1 cellular context compared by ENCODE assay signal in the genomic region with DNA sequence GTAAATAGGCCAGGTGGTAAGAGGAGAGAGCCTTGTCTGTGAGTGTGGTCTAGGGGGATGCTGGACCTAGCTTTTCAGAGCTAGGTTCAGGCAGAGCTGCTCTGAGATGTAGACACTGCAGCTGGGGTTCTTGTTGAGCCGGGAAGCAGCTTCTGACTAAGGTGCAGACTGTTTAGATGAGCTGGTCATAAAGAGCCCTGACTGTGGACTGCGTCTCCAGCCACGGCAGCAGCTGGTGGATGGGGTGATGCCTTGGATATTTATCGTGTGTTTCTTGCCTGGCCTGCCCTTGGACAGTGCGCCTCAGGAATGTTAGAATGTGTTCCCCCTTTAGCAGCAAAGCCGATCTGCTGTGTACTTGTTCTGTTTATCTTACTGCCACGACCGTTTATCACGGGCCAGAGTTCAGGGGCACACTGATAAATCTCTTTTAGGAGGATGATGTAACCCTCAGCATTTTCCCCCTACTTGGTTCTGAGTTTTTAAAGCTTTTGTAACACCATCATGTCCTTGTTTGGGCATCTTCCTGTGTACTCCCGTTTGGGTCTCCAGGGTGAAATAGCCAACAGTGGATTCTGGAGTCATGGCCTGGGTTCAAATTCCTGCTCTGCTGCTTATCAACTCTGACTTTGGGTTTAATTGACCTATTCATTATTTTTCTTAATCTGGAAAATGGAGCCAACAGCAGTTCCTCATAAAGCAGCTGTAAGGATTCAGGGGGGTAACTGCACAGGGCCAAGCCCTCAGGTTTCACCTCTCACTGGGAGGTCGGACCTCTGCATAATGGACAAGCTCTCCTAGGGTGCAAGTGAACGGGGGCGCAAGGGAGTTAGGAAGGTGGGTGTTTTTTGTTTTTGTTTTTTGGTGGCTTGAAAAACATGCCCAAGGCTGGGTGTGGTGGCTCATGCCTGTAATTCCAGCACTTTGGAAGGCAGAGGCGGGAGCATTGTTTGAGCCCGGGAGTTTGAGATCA.
TF ChIP-seq lines count a peak whose summit lies in the region.

No MANE protein-coding gene starts in this region.

TF ChIP-seq in HepG2, 621 proteins besides CTCF, POLR2A, EP300 and RAD21 (continued from another document and continues in another):
- TF ChIP-seq SNAPC2 (CRISPR knock-in tag; IDR thresholded peaks at IDR 0.05) (peak; percentile 96; the same call in 1 of the 2 replicates), DMAP1 (CRISPR knock-in tag; IDR thresholded peaks at IDR 0.05) (peak; percentile 73; the same call in 1 of the 2 replicates), ZNF101 (CRISPR knock-in tag; IDR thresholded peaks at IDR 0.05; ENCODE audit: borderline replicate concordance, low read depth) (no peak), KMT2B (CRISPR knock-in tag; IDR thresholded peaks at IDR 0.05) (0 out of 2 replicates have a peak, but pooled peaks have one; percentile 14), BCL6 (CRISPR knock-in tag; IDR thresholded peaks at IDR 0.05) (peak; percentile 94), ZBTB21 (CRISPR knock-in tag; IDR thresholded peaks at IDR 0.05) (peak; percentile 71), ZFYVE20 (CRISPR knock-in tag; IDR thresholded peaks at IDR 0.05; ENCODE audit: borderline replicate concordance, low read depth) (no peak), PITX1 (CRISPR knock-in tag; IDR thresholded peaks at IDR 0.05) (peak; percentile 99), ZFP91 (CRISPR knock-in tag; IDR thresholded peaks at IDR 0.05; ENCODE audit: borderline replicate concordance) (peak; percentile 80), ZNF839 (CRISPR knock-in tag; IDR thresholded peaks at IDR 0.05; ENCODE audit: borderline replicate concordance) (no peak), ZNF713 (CRISPR knock-in tag; IDR thresholded peaks at IDR 0.05) (no peak), FIP1L1 (IDR thresholded peaks at IDR 0.05; ENCODE audit: borderline replicate concordance, insufficient read depth, low read depth, low read length) (no peak), IRF2 (CRISPR knock-in tag; IDR thresholded peaks at IDR 0.05) (peak; percentile 96), ZNF296 (CRISPR knock-in tag; conservative IDR thresholded peaks at IDR 0.05) (no peak), ZNF10 (CRISPR knock-in tag; IDR thresholded peaks at IDR 0.05; ENCODE audit: borderline replicate concordance, low read depth) (no peak), GATA4 (IDR thresholded peaks at IDR 0.05; ENCODE audit: borderline replicate concordance, low read depth) (peak; percentile 98), KLF16 (CRISPR knock-in tag; IDR thresholded peaks at IDR 0.05) (peak in 1 of 2 experiments; percentile 95; a peak in 2 of 4 replicates), ZNF354B (CRISPR knock-in tag; IDR thresholded peaks at IDR 0.05) (no peak), ZFP90 (CRISPR knock-in tag; IDR thresholded peaks at IDR 0.05; ENCODE audit: borderline replicate concordance) (0 out of 2 replicates have a peak, but pooled peaks have one; percentile 11), ZNF777 (CRISPR knock-in tag; IDR thresholded peaks at IDR 0.05) (0 out of 2 replicates have a peak, but pooled peaks have one; percentile 7), ZNF576 (CRISPR knock-in tag; IDR thresholded peaks at IDR 0.05) (no peak), ZNF770 (CRISPR knock-in tag; IDR thresholded peaks at IDR 0.05) (peak; percentile 71), ZNF484 (CRISPR knock-in tag; IDR thresholded peaks at IDR 0.05; ENCODE audit: borderline replicate concordance, low read depth) (no peak), NFE2L2 (IDR thresholded peaks at IDR 0.05; ENCODE audit: low read length) (no peak), NFKB2 (CRISPR knock-in tag; IDR thresholded peaks at IDR 0.05; ENCODE audit: borderline replicate concordance) (no peak), ZNF615 (CRISPR knock-in tag; IDR thresholded peaks at IDR 0.05; ENCODE audit: borderline replicate concordance) (no peak; the same call in 1 of the 2 replicates), ZNF451 (CRISPR knock-in tag; IDR thresholded peaks at IDR 0.05) (peak; percentile 67; the same call in 1 of the 2 replicates), GPBP1L1 (CRISPR knock-in tag; IDR thresholded peaks at IDR 0.05) (no peak), JUNB (CRISPR knock-in tag; IDR thresholded peaks at IDR 0.05; ENCODE audit: borderline replicate concordance) (peak; percentile 37; the same call in 1 of the 2 replicates), KDM6A (CRISPR knock-in tag; IDR thresholded peaks at IDR 0.05; ENCODE audit: low read depth) (peak; percentile 91), NBN (conservative IDR thresholded peaks at IDR 0.05) (no peak), CSRNP1 (CRISPR knock-in tag; IDR thresholded peaks at IDR 0.05) (peak; percentile 80; the same call in 1 of the 2 replicates), NR2F6 (IDR thresholded peaks at IDR 0.05) (peak; percentile 99), NR2F6 (CRISPR knock-in tag; IDR thresholded peaks at IDR 0.05) (peak; percentile 98), ZNF274 (CRISPR knock-in tag; IDR thresholded peaks at IDR 0.05) (no peak; the same call in 1 of the 2 replicates), ZNF546 (CRISPR knock-in tag; conservative IDR thresholded peaks at IDR 0.05) (no peak), MATR3 (CRISPR knock-in tag; IDR thresholded peaks at IDR 0.05) (no peak), PLRG1 (conservative IDR thresholded peaks at IDR 0.05) (no peak)
- TF ChIP-seq, protein P1, sequence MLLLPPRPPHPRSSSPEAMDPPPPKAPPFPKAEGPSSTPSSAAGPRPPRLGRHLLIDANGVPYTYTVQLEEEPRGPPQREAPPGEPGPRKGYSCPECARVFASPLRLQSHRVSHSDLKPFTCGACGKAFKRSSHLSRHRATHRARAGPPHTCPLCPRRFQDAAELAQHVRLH (CRISPR knock-in tag; IDR thresholded peaks at IDR 0.05; ENCODE audit: borderline replicate concordance, low read depth): peak; percentile 75; the same call in 1 of the 2 replicates
- TF ChIP-seq, protein P2, sequence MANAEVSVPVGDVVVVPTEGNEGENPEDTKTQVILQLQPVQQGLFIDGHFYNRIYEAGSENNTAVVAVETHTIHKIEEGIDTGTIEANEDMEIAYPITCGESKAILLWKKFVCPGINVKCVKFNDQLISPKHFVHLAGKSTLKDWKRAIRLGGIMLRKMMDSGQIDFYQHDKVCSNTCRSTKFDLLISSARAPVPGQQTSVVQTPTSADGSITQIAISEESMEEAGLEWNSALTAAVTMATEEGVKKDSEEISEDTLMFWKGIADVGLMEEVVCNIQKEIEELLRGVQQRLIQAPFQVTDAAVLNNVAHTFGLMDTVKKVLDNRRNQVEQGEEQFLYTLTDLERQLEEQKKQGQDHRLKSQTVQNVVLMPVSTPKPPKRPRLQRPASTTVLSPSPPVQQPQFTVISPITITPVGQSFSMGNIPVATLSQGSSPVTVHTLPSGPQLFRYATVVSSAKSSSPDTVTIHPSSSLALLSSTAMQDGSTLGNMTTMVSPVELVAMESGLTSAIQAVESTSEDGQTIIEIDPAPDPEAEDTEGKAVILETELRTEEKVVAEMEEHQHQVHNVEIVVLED (CRISPR knock-in tag; IDR thresholded peaks at IDR 0.05; ENCODE audit: borderline replicate concordance): peak; percentile 59; the same call in 1 of the 2 replicates
- TF ChIP-seq, protein P3, sequence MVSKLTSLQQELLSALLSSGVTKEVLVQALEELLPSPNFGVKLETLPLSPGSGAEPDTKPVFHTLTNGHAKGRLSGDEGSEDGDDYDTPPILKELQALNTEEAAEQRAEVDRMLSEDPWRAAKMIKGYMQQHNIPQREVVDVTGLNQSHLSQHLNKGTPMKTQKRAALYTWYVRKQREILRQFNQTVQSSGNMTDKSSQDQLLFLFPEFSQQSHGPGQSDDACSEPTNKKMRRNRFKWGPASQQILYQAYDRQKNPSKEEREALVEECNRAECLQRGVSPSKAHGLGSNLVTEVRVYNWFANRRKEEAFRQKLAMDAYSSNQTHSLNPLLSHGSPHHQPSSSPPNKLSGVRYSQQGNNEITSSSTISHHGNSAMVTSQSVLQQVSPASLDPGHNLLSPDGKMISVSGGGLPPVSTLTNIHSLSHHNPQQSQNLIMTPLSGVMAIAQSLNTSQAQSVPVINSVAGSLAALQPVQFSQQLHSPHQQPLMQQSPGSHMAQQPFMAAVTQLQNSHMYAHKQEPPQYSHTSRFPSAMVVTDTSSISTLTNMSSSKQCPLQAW (CRISPR knock-in tag; IDR thresholded peaks at IDR 0.05): peak; percentile 97
- TF ChIP-seq, protein P4, sequence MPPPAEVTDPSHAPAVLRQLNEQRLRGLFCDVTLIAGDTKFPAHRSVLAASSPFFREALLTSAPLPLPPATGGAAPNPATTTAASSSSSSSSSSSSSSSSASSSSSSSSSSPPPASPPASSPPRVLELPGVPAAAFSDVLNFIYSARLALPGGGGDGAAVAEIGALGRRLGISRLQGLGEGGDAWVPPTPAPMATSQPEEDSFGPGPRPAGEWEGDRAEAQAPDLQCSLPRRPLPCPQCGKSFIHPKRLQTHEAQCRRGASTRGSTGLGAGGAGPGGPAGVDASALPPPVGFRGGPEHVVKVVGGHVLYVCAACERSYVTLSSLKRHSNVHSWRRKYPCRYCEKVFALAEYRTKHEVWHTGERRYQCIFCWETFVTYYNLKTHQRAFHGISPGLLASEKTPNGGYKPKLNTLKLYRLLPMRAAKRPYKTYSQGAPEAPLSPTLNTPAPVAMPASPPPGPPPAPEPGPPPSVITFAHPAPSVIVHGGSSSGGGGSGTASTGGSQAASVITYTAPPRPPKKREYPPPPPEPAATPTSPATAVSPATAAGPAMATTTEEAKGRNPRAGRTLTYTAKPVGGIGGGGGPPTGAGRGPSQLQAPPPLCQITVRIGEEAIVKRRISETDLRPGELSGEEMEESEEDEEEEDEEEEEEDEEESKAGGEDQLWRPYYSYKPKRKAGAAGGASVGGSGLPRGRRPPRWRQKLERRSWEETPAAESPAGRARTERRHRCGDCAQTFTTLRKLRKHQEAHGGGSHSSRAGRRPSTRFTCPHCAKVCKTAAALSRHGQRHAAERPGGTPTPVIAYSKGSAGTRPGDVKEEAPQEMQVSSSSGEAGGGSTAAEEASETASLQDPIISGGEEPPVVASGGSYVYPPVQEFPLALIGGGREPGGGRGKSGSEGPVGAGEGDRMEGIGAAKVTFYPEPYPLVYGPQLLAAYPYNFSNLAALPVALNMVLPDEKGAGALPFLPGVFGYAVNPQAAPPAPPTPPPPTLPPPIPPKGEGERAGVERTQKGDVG (CRISPR knock-in tag; IDR thresholded peaks at IDR 0.05; ENCODE audit: borderline replicate concordance): peak; percentile 95; the same call in 1 of the 2 replicates
- TF ChIP-seq, protein P5, sequence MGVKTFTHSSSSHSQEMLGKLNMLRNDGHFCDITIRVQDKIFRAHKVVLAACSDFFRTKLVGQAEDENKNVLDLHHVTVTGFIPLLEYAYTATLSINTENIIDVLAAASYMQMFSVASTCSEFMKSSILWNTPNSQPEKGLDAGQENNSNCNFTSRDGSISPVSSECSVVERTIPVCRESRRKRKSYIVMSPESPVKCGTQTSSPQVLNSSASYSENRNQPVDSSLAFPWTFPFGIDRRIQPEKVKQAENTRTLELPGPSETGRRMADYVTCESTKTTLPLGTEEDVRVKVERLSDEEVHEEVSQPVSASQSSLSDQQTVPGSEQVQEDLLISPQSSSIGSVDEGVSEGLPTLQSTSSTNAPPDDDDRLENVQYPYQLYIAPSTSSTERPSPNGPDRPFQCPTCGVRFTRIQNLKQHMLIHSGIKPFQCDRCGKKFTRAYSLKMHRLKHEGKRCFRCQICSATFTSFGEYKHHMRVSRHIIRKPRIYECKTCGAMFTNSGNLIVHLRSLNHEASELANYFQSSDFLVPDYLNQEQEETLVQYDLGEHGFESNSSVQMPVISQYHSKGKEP (CRISPR knock-in tag; IDR thresholded peaks at IDR 0.05): no peak
